Comparison of ENCODE assay signal across 16 cellular contexts in genomic region chr6:75290558-75290957, GRCh38. TPM values are rescaled to one million over a fixed set of nuclear protein-coding genes. Genes with fewer than 3 reads are reported as not detected.
DNase-seq lines count a peak whose midpoint lies in the region; ATAC-seq and TF ChIP-seq lines count a peak whose summit lies in the region.
"Had no signal": no experiment of that assay in that cellular context is flagged by ENCODE, and none has a peak within 500 bp of the region (broad histone marks: within the 10 kb centered on the region; RNA-seq: fewer than 3 reads in every experiment).

No MANE protein-coding gene starts in this region.

- ATAC-seq in foreskin keratinocyte = no peak
- ATAC-seq: effector memory CD8-positive, alpha-beta T cell; Panc1 had no signal

- peak; percentile 61 for DNase-seq in NCI-H2227 (lab: John Stamatoyannopoulos, UW; ENCODE audit: unreplicated experiment)
- no peak for DNase-seq in NCI-H2227 treated with DMSO at 0.1 percent for 48 hours (lab: John Stamatoyannopoulos, UW)
- DNase-seq in left kidney (ENCODE audit: low read depth, low spot score) = peak; percentile 18
- peak in 33 of 49 donors; percentile 2 to 80 (median 31) for DNase-seq in substantia nigra (lab: John Stamatoyannopoulos, UW)
- no peak for DNase-seq in foreskin keratinocyte
- no peak for DNase-seq in AML-193 (lab: John Stamatoyannopoulos, UW)
- DNase-seq in stimulated activated CD4-positive, alpha-beta T cell treated with anti-CD3 and anti-CD28 coated beads, Interleukin-15, amount 100 ng/mL, for 24 hours = no peak
- DNase-seq: activated CD8-positive, alpha-beta memory T cell treated with anti-CD3 and anti-CD28 coated beads for 24 hours; activated gamma-delta T cell treated with Interleukin-2 at 50 U/mL for 16 hours; effector memory CD8-positive, alpha-beta T cell; NCI-H187; NCI-H774; SW 1271 had no signal

- no peaks in the 10 kb centered on the region for H3K27me3 ChIP-seq in foreskin keratinocyte

- peaks cover 6% of the 10 kb centered on the region for H3K4me1 ChIP-seq in foreskin keratinocyte

- TF ChIP-seq CTCF in foreskin keratinocyte (conservative IDR thresholded peaks at IDR 0.05) = no peak

- H3K27ac ChIP-seq in cingulate gyrus (ENCODE audit: low read depth, low read length) (peak overlapping the region; percentile 93), substantia nigra (ENCODE audit: low read depth, low read length, poor library complexity, severe bottlenecking) (peak overlapping the region; percentile 51), foreskin keratinocyte (no peak overlapping the region)
- H3K27ac ChIP-seq: VCaP had no signal

RNA-seq across cellular contexts. Expression of gene TMEM30A, which starts 6.0 kb away (rescaled TPM):
- total RNA-seq in foreskin keratinocyte = 69.1 and 72.1 TPM in 2 replicates
- 24.5 and 28.8 TPM in 2 replicates for polyA plus RNA-seq in foreskin keratinocyte

RNA-seq across cellular contexts. Expression of gene COX7A2, which starts 47.0 kb away (rescaled TPM):
- 475 and 490 TPM in 2 replicates for total RNA-seq in foreskin keratinocyte
- 478 and 491 TPM in 2 replicates for polyA plus RNA-seq in foreskin keratinocyte

Comparison
In these comparisons a context has a peak if more than half of its experiments do, and no peak if none do; other contexts are left out.
1. DNase-seq: peak in NCI-H2227 (single experiment), left kidney (single experiment) and substantia nigra (33 of 49); none in NCI-H2227 treated with DMSO at 0.1 percent for 48 hours (single experiment), foreskin keratinocyte (0 of 2), AML-193 (0 of 2) and stimulated activated CD4-positive, alpha-beta T cell treated with anti-CD3 and anti-CD28 coated beads, Interleukin-15, amount 100 ng/mL, for 24 hours (single experiment).